1 cellular context compared by ENCODE assay signal in genomic region chr2:69538872-69539548, GRCh38.
TF ChIP-seq lines count a peak whose summit lies in the region.

No MANE protein-coding gene starts in this region.

TF ChIP-seq in HepG2, 621 proteins besides CTCF, POLR2A, EP300 and RAD21 (continued from another document and continues in another):
- TF ChIP-seq ZNF260 (CRISPR knock-in tag; IDR thresholded peaks at IDR 0.05; ENCODE audit: borderline replicate concordance, low read depth) (no peak), ZNF44 (CRISPR knock-in tag; IDR thresholded peaks at IDR 0.05) (peak; percentile 44; the same call in 1 of the 2 replicates), TOPORS (CRISPR knock-in tag; IDR thresholded peaks at IDR 0.05) (no peak), IKZF1 (IDR thresholded peaks at IDR 0.05) (no peak), NR1H2 (CRISPR knock-in tag; IDR thresholded peaks at IDR 0.05; ENCODE audit: borderline replicate concordance, low read depth) (no peak), ZNF788 (CRISPR knock-in tag; IDR thresholded peaks at IDR 0.05; ENCODE audit: borderline replicate concordance) (no peak), ZNF567 (CRISPR knock-in tag; IDR thresholded peaks at IDR 0.05; ENCODE audit: borderline replicate concordance) (no peak), ZNF552 (CRISPR knock-in tag; IDR thresholded peaks at IDR 0.05; ENCODE audit: borderline replicate concordance) (no peak), EED (CRISPR knock-in tag; IDR thresholded peaks at IDR 0.05) (no peak), ZFAT (CRISPR knock-in tag; conservative IDR thresholded peaks at IDR 0.05) (no peak), ZNF562 (CRISPR knock-in tag; IDR thresholded peaks at IDR 0.05; ENCODE audit: borderline replicate concordance) (no peak), POLR2AphosphoS2 (IDR thresholded peaks at IDR 0.05; ENCODE audit: low read depth, low read length) (no peak), MTERF4 (CRISPR knock-in tag; IDR thresholded peaks at IDR 0.05) (peak; percentile 78; the same call in 1 of the 2 replicates), ZBTB33 (CRISPR knock-in tag; IDR thresholded peaks at IDR 0.05) (peak; percentile 28), MTA3 (CRISPR knock-in tag; IDR thresholded peaks at IDR 0.05) (no peak), ZNF350 (CRISPR knock-in tag; IDR thresholded peaks at IDR 0.05; ENCODE audit: borderline replicate concordance, low read depth) (peak; percentile 28; the same call in 1 of the 2 replicates), ZNF180 (CRISPR knock-in tag; IDR thresholded peaks at IDR 0.05; ENCODE audit: borderline replicate concordance, low read depth) (no peak), ZNF607 (CRISPR knock-in tag; IDR thresholded peaks at IDR 0.05; ENCODE audit: borderline replicate concordance) (no peak), PAXIP1 (CRISPR knock-in tag; conservative IDR thresholded peaks at IDR 0.05) (peak; percentile 96), ZNF598 (CRISPR knock-in tag; IDR thresholded peaks at IDR 0.05; ENCODE audit: borderline replicate concordance) (no peak), CC2D1A (CRISPR knock-in tag; IDR thresholded peaks at IDR 0.05) (no peak), AGO2 (optimal IDR thresholded peaks at IDR 0.05; ENCODE audit: low read depth, low read length) (no peak), NKX3-1 (CRISPR knock-in tag; IDR thresholded peaks at IDR 0.05) (no peak), ZNF34 (CRISPR knock-in tag; IDR thresholded peaks at IDR 0.05; ENCODE audit: borderline replicate concordance) (no peak), ZNF574 (CRISPR knock-in tag; IDR thresholded peaks at IDR 0.05) (no peak), ZNF768 (CRISPR knock-in tag; IDR thresholded peaks at IDR 0.05) (no peak), TCF7 (IDR thresholded peaks at IDR 0.05; ENCODE audit: low read depth) (no peak), KLF11 (CRISPR knock-in tag; IDR thresholded peaks at IDR 0.05) (no peak), DNMT3B (CRISPR knock-in tag; conservative IDR thresholded peaks at IDR 0.05) (no peak), XRCC5 (optimal IDR thresholded peaks at IDR 0.05; ENCODE audit: low read length) (peak; percentile 82), ZFP36L2 (CRISPR knock-in tag; IDR thresholded peaks at IDR 0.05) (no peak), ZSCAN9 (CRISPR knock-in tag; IDR thresholded peaks at IDR 0.05; ENCODE audit: borderline replicate concordance) (no peak), ZNF646 (CRISPR knock-in tag; IDR thresholded peaks at IDR 0.05) (no peak), SKI (IDR thresholded peaks at IDR 0.05; ENCODE audit: partially characterized antibody) (no peak), ZKSCAN5 (CRISPR knock-in tag; IDR thresholded peaks at IDR 0.05) (peak; percentile 96), ZNF609 (CRISPR knock-in tag; IDR thresholded peaks at IDR 0.05; ENCODE audit: borderline replicate concordance) (no peak), ZFYVE20 (CRISPR knock-in tag; IDR thresholded peaks at IDR 0.05; ENCODE audit: borderline replicate concordance, low read depth) (no peak), HMGA1 (CRISPR knock-in tag; conservative IDR thresholded peaks at IDR 0.05) (no peak)
- TF ChIP-seq, protein P1, sequence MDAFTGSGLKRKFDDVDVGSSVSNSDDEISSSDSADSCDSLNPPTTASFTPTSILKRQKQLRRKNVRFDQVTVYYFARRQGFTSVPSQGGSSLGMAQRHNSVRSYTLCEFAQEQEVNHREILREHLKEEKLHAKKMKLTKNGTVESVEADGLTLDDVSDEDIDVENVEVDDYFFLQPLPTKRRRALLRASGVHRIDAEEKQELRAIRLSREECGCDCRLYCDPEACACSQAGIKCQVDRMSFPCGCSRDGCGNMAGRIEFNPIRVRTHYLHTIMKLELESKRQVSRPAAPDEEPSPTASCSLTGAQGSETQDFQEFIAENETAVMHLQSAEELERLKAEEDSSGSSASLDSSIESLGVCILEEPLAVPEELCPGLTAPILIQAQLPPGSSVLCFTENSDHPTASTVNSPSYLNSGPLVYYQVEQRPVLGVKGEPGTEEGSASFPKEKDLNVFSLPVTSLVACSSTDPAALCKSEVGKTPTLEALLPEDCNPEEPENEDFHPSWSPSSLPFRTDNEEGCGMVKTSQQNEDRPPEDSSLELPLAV (CRISPR knock-in tag; conservative IDR thresholded peaks at IDR 0.05; ENCODE audit: low read depth): no peak
